14 cellular contexts compared by ENCODE assay signal in genomic region chr10:129730993-129731325, GRCh38.
DNase-seq lines count a peak whose midpoint lies in the region; ATAC-seq and TF ChIP-seq lines count a peak whose summit lies in the region.
"Had no signal": no experiment of that assay in that cellular context is flagged by ENCODE, and none has a peak within 500 bp of the region (broad histone marks: within the 10 kb centered on the region; RNA-seq: fewer than 3 reads in every experiment).

No MANE protein-coding gene starts in this region.

- no CpG with 5 or more reads among the region's 10 CpGs for WGBS in H9 (ENCODE audit: extremely low coverage, insufficient read length, low lambda C conversion rate)
- WGBS in esophagus muscularis mucosa: 69% methylated on average over 7 of the region's 10 CpGs

- peaks cover 11 to 18% of the 10 kb centered on the region in 2 experiments for H3K4me1 Mint-ChIP-seq in H9
- no peaks in the 10 kb centered on the region for H3K4me1 Mint-ChIP-seq in activated CD8-positive, alpha-beta T cell treated with anti-CD3 and anti-CD28 coated beads, Interleukin-2, amount 10 ng/mL, durations not matched to agents 7 days and 5 days (ENCODE audit: low read depth)
- H3K4me1 Mint-ChIP-seq: B cell had no signal

- no peak overlapping the region for H4K91ac ChIP-seq in H9 (ENCODE audit: insufficient read length, low read depth, low read length)

- H3K79me2 ChIP-seq in H9 (ENCODE audit: insufficient read depth, low read length): no peaks in the 10 kb centered on the region

- H3K4me3 Mint-ChIP-seq in H9: no peak overlapping the region
- H3K4me3 Mint-ChIP-seq in activated CD8-positive, alpha-beta T cell treated with anti-CD3 and anti-CD28 coated beads, Interleukin-2, amount 10 ng/mL, durations not matched to agents 7 days and 5 days: no peak overlapping the region
- H3K4me3 Mint-ChIP-seq: B cell; CD4-positive, alpha-beta T cell had no signal

- no peaks in the 10 kb centered on the region for H3K27me3 ChIP-seq in H9 (ENCODE audit: insufficient read depth, low read length)
- H3K27me3 ChIP-seq in esophagus muscularis mucosa: no peaks in the 10 kb centered on the region

- H4K8ac ChIP-seq in H9 (replicated peaks; ENCODE audit: insufficient read length, low read depth, low read length): no peak overlapping the region

- H4K5ac ChIP-seq in H9 (ENCODE audit: insufficient read length, low read depth, low read length): no peak overlapping the region

- DNase-seq in Caki2 (ENCODE audit: low read depth) (peak; percentile 49), H9 (peak; percentile 39), esophagus muscularis mucosa (ENCODE audit: extremely low spot score) (peak; percentile 62), mesenteric fat pad (ENCODE audit: low spot score) (peak; percentile 39), DMS114 treated with DMSO at 0.1 percent for 48 hours (lab: John Stamatoyannopoulos, UW; ENCODE audit: unreplicated experiment) (no peak), SIG-M5 treated with dmso at 0.1 percent for 504 hours (lab: John Stamatoyannopoulos, UW; ENCODE audit: unreplicated experiment) (no peak)
- DNase-seq in activated CD8-positive, alpha-beta T cell treated with anti-CD3 and anti-CD28 coated beads, Interleukin-2, amount 10 ng/mL, durations not matched to agents 7 days and 5 days: no peak
- DNase-seq: C1 segment of cervical spinal cord; CD4-positive, alpha-beta T cell; DMS53; GF-D8 had no signal

- no peak overlapping the region for H2BK12ac ChIP-seq in H9 (ENCODE audit: insufficient read length, low read depth, low read length)

- H3K18ac ChIP-seq in H9 (ENCODE audit: insufficient read length, low read depth, low read length): no peak overlapping the region

- H3K9me3 Mint-ChIP-seq in H9: peaks cover 15 to 17% of the 10 kb centered on the region in 2 experiments
- peaks cover 13% of the 10 kb centered on the region for H3K9me3 Mint-ChIP-seq in activated CD8-positive, alpha-beta T cell treated with anti-CD3 and anti-CD28 coated beads, Interleukin-2, amount 10 ng/mL, durations not matched to agents 7 days and 5 days (ENCODE audit: insufficient read depth)

- no peak overlapping the region for H2BK15ac ChIP-seq in H9 (ENCODE audit: low read depth, low read length)

- H2BK5ac ChIP-seq in H9 (ENCODE audit: insufficient read length, low read length): no peak overlapping the region

- no peak overlapping the region for H3K14ac ChIP-seq in H9 (ENCODE audit: insufficient read depth, low read length)

- no peak overlapping the region for H3K56ac ChIP-seq in H9 (ENCODE audit: insufficient read length, low read depth, low read length)

- POLR2A ChIA-PET in activated CD8-positive, alpha-beta T cell treated with anti-CD3 and anti-CD28 coated beads, Interleukin-2, amount 10 ng/mL, durations not matched to agents 7 days and 5 days (lab: Charles Lee): no interaction called here

- H3K4me2 ChIP-seq in H9 (ENCODE audit: insufficient read depth, insufficient read length, low read length): no peak overlapping the region

- in situ Hi-C loops in Caki2 (cut with HindIII; ENCODE audit: low pct_unique_long_range_greater_than_20kb, low sequenced_read_pairs): no loop called here

- no peak overlapping the region for H3K4ac ChIP-seq in H9 (ENCODE audit: low read depth, low read length)

- H3K4me3 ChIP-seq in esophagus muscularis mucosa: no peak overlapping the region
- H3K4me3 ChIP-seq: K562 had no signal

- CTCF ChIA-PET in activated CD8-positive, alpha-beta T cell treated with anti-CD3 and anti-CD28 coated beads, Interleukin-2, amount 10 ng/mL, durations not matched to agents 7 days and 5 days (lab: Charles Lee): no interaction called here

- no peaks in the 10 kb centered on the region for H4K20me1 ChIP-seq in H9 (ENCODE audit: control insufficient read depth, insufficient read depth, insufficient read length)

- TF ChIP-seq CTCF in H9 (conservative IDR thresholded peaks at IDR 0.05): no peak
- TF ChIP-seq CTCF in esophagus muscularis mucosa (IDR thresholded peaks at IDR 0.05): no peak

- no peak for TF ChIP-seq EP300 in esophagus muscularis mucosa (IDR thresholded peaks at IDR 0.05)

- H3K4me1 ChIP-seq in H9 (ENCODE audit: insufficient read depth, low read length) (0 out of 2 replicates have a peak, but pooled peaks cover 2% of the 10 kb centered on the region), esophagus muscularis mucosa (no peaks in the 10 kb centered on the region)

- no peak overlapping the region for H2BK120ac ChIP-seq in H9 (ENCODE audit: low read depth, low read length, poor library complexity, severe bottlenecking)

- H3K23ac ChIP-seq in H9 (ENCODE audit: insufficient read length, low read depth, low read length): no peak overlapping the region

- no peak for ATAC-seq in activated CD8-positive, alpha-beta T cell treated with anti-CD3 and anti-CD28 coated beads, Interleukin-2, amount 10 ng/mL, durations not matched to agents 7 days and 5 days
- ATAC-seq in GM19328 (IDR thresholded peaks at IDR 0.05; ENCODE audit: unreplicated experiment): no peak
- ATAC-seq: K562 had no signal

- H3K9me3 ChIP-seq in H9 (ENCODE audit: control insufficient read depth, low read depth, low read length) (peaks cover 8% of the 10 kb centered on the region), esophagus muscularis mucosa (peaks cover 0 to 9% (median 6%) of the 10 kb centered on the region in 4 donors)

- no peak overlapping the region for H2AK5ac ChIP-seq in H9 (ENCODE audit: insufficient read length, low read length)

- H2AFZ ChIP-seq in H9 (ENCODE audit: low read length): no peak overlapping the region

- no peak overlapping the region for H3K27ac Mint-ChIP-seq in H9
- no peak overlapping the region for H3K27ac Mint-ChIP-seq in activated CD8-positive, alpha-beta T cell treated with anti-CD3 and anti-CD28 coated beads, Interleukin-2, amount 10 ng/mL, durations not matched to agents 7 days and 5 days
- H3K27ac Mint-ChIP-seq: B cell; CD4-positive, alpha-beta T cell had no signal

- peaks cover 0 to 1% (median 0%) of the 10 kb centered on the region in 4 donors for H3K36me3 ChIP-seq in esophagus muscularis mucosa

- intact Hi-C loops in esophagus muscularis mucosa (cut with DNase I): no loop called here

- TF ChIP-seq POLR2A in esophagus muscularis mucosa (IDR thresholded peaks at IDR 0.05; ENCODE audit: low read depth): no peak

- H3K9ac ChIP-seq in H9 (ENCODE audit: extremely low read depth, insufficient read length, low read length): no peak overlapping the region

- no peak overlapping the region for H3T11ph ChIP-seq in H9 (ENCODE audit: low read length)

- no peak overlapping the region for H2BK20ac ChIP-seq in H9 (ENCODE audit: low read depth, low read length, poor library complexity, severe bottlenecking)

- H3K27me3 Mint-ChIP-seq in H9 (ENCODE audit: low read depth): peaks cover 4% of the 10 kb centered on the region; the same call in 1 of the 2 replicates
- no peaks in the 10 kb centered on the region for H3K27me3 Mint-ChIP-seq in activated CD8-positive, alpha-beta T cell treated with anti-CD3 and anti-CD28 coated beads, Interleukin-2, amount 10 ng/mL, durations not matched to agents 7 days and 5 days (ENCODE audit: low read depth)
- H3K27me3 Mint-ChIP-seq: B cell; CD4-positive, alpha-beta T cell had no signal

- no peaks in the 10 kb centered on the region for H3K23me2 ChIP-seq in H9 (ENCODE audit: insufficient read length, low read depth, low read length, poor library complexity, severe bottlenecking)

- peaks cover 15 to 17% (median 17%) of the 10 kb centered on the region in 3 experiments for H3K36me3 Mint-ChIP-seq in H9 (ENCODE audit: insufficient read depth in 1 of 3, low read depth in 3 of 3)
- H3K36me3 Mint-ChIP-seq in activated CD8-positive, alpha-beta T cell treated with anti-CD3 and anti-CD28 coated beads, Interleukin-2, amount 10 ng/mL, durations not matched to agents 7 days and 5 days (ENCODE audit: low read depth): peaks cover 3% of the 10 kb centered on the region

- no peaks in the 10 kb centered on the region for H3K79me1 ChIP-seq in H9 (ENCODE audit: insufficient read depth, low read depth, low read length, poor library complexity, severe bottlenecking)

- H3K27ac ChIP-seq in H9 (ENCODE audit: insufficient read length, low read depth, low read length): no peak overlapping the region
- no peak overlapping the region for H3K27ac ChIP-seq in esophagus muscularis mucosa (replicated peaks in 1 of 4)

Comparison
In these comparisons a context has a peak if more than half of its experiments do, and no peak if none do; other contexts are left out.
1. DNase-seq: peak in Caki2 (single experiment), H9 (single experiment), esophagus muscularis mucosa (single experiment) and mesenteric fat pad (single experiment); none in DMS114 treated with DMSO at 0.1 percent for 48 hours (single experiment), activated CD8-positive, alpha-beta T cell treated with anti-CD3 and anti-CD28 coated beads, Interleukin-2, amount 10 ng/mL, durations not matched to agents 7 days and 5 days (single experiment) and SIG-M5 treated with dmso at 0.1 percent for 504 hours (single experiment).